ENCODE assay signal across 8 cellular contexts in the genomic region with DNA sequence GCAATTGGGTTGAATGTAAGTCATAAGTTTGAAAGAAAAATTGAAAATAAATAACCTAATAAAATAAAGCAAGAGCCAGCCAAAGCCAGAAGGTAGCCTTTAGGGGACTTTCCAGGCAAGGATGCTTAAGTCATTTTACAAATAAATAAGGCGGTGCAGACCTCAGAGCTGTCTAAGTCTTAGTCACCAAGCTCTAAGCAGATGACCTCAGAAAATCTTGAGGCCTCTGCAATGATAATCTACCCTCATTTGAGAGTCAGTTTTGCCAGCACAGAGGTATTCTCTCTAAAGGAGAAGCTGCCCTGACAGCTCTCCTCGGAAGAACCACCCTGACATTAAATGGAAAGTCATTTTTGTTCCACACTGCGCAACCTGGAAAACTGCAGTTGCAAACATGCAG.
DNase-seq lines count a peak whose midpoint lies in the region; ATAC-seq and TF ChIP-seq lines count a peak whose summit lies in the region.

No MANE protein-coding gene starts in this region.

- CTCF ChIA-PET in mammary epithelial cell (lab: Charles Lee; ENCODE audit: low non-redundant PET), result no interaction called here
- CTCF ChIA-PET in MCF 10A (lab: Yijun Ruan, JAX), result interaction anchor here (1.0 kb wide), 1 partner anchor 13 kb away, joined by 3 read pairs; no protein-coding TSS in a partner anchor
- CTCF ChIA-PET in activated B cell treated with CpG ODN at 0.5 μM for 24 hours (lab: Charles Lee), result interaction anchor here (1.2 kb wide), 1 partner anchor 133 kb away, joined by 4 read pairs; no protein-coding TSS in a partner anchor

- no peak overlapping the region for H3K4me3 Mint-ChIP-seq in MCF 10A (ENCODE audit: unreplicated experiment)
- H3K4me3 Mint-ChIP-seq in activated B cell treated with CpG ODN at 0.5 μM for 24 hours, result peak overlapping the region; percentile 51
- peak overlapping the region; percentile 27 for H3K4me3 Mint-ChIP-seq in stimulated activated naive CD8-positive, alpha-beta T cell treated with anti-CD3 and anti-CD28 coated beads, Interleukin-15, Interleukin-2, amounts not matched to agents 100 ng/mL and 50 ng/mL, for 24 hours

- H3K9ac ChIP-seq in mammary epithelial cell (ENCODE audit: insufficient read depth, low read length), result no peak overlapping the region

- BruUV-seq in mammary epithelial cell (replicated peaks; lab: Mats Ljungman, UMichigan) (no TSS peak), MCF 10A (replicated peaks; lab: Mats Ljungman, UMichigan) (no TSS peak)

- H3K4me3 ChIP-seq in mammary epithelial cell (replicated peaks in 1 of 3; ENCODE audit: insufficient read depth in 1 of 3, low read depth in 2 of 3, low read length in 3 of 3), result no peak overlapping the region

- no peaks in the 10 kb centered on the region for H3K79me2 ChIP-seq in mammary epithelial cell (ENCODE audit: insufficient read depth, low read length)

- TF ChIP-seq CTCF in mammary epithelial cell (conservative IDR thresholded peaks at IDR 0.05 in 1 of 2, IDR thresholded peaks at IDR 0.05 in 1 of 2; ENCODE audit: extremely low read depth in 1 of 2, insufficient read depth in 1 of 2, low read depth in 1 of 2, low read length in 2 of 2), result no peak
- no peak for TF ChIP-seq CTCF in MCF 10A (IDR thresholded peaks at IDR 0.05; ENCODE audit: unreplicated experiment)
- no peak for TF ChIP-seq CTCF in activated B cell treated with CpG ODN at 0.5 μM for 24 hours (IDR thresholded peaks at IDR 0.05)

- H3K27me3 ChIP-seq in mammary epithelial cell (ENCODE audit: insufficient read depth, low read length), result no peaks in the 10 kb centered on the region

- no peaks in the 10 kb centered on the region for H4K20me1 ChIP-seq in mammary epithelial cell (ENCODE audit: insufficient read depth, low read length)

- DNase-seq in mammary epithelial cell (peak; percentile 56), MCF 10A (ENCODE audit: unreplicated experiment) (no peak), activated B cell treated with CpG ODN at 0.5 μM for 24 hours (no peak), DMS114 treated with DMSO at 0.1 percent for 48 hours (lab: John Stamatoyannopoulos, UW; ENCODE audit: unreplicated experiment) (no peak), NCI-H1694 treated with DMSO at 0.1 percent for 48 hours (lab: John Stamatoyannopoulos, UW) (no peak)
- DNase-seq in effector CD8-positive, alpha-beta T cell (lab: John Stamatoyannopoulos, UW), result no peak

- in situ Hi-C loops in mammary epithelial cell (cut with MboI; ENCODE audit: low sequenced_read_pairs in 2 of 2), result no loop called here

- H3K9me3 ChIP-seq in mammary epithelial cell (replicated peaks; ENCODE audit: insufficient read depth, low read length), result peaks cover 2% of the 10 kb centered on the region

- 80% methylated on average over 3 of the region's 3 CpGs for WGBS in mammary epithelial cell (ENCODE audit: low coverage, missing lambda C conversion rate)

- H3K4me2 ChIP-seq in mammary epithelial cell (ENCODE audit: insufficient read depth, low read depth, low read length), result no peak overlapping the region

- ATAC-seq in HG02870 (IDR thresholded peaks at IDR 0.05; ENCODE audit: unreplicated experiment) (peak; percentile 51), activated B cell treated with CpG ODN at 0.5 μM for 24 hours (ENCODE audit: low read depth) (peak; percentile 49)

- H3K9me3 Mint-ChIP-seq in MCF 10A (ENCODE audit: unreplicated experiment) (no peaks in the 10 kb centered on the region), activated B cell treated with CpG ODN at 0.5 μM for 24 hours (peaks cover 5% of the 10 kb centered on the region)
- H3K9me3 Mint-ChIP-seq in stimulated activated naive CD8-positive, alpha-beta T cell treated with anti-CD3 and anti-CD28 coated beads, Interleukin-15, Interleukin-2, amounts not matched to agents 100 ng/mL and 50 ng/mL, for 24 hours, result peaks cover 3% of the 10 kb centered on the region

- intact Hi-C loops in mammary epithelial cell (cut with micrococcal nuclease), result no loop called here
- intact Hi-C loops in MCF 10A (cut with micrococcal nuclease), result no loop called here
- intact Hi-C loops in activated B cell treated with CpG ODN at 0.5 μM for 24 hours (cut with micrococcal nuclease), result loop anchor here (1.0 to 10.0 kb wide), 4 partner anchors 8 to 816 kb away; no protein-coding TSS in a partner anchor

- no peaks in the 10 kb centered on the region for H3K4me1 ChIP-seq in mammary epithelial cell (ENCODE audit: insufficient read depth, low read length)

- H3K4me1 Mint-ChIP-seq in MCF 10A (ENCODE audit: insufficient read depth, unreplicated experiment) (no peaks in the 10 kb centered on the region), activated B cell treated with CpG ODN at 0.5 μM for 24 hours (peaks cover 94% of the 10 kb centered on the region)
- H3K4me1 Mint-ChIP-seq in stimulated activated naive CD8-positive, alpha-beta T cell treated with anti-CD3 and anti-CD28 coated beads, Interleukin-15, Interleukin-2, amounts not matched to agents 100 ng/mL and 50 ng/mL, for 24 hours (ENCODE audit: low read depth), result peaks cover 94% of the 10 kb centered on the region

- H3K27ac Mint-ChIP-seq in MCF 10A (ENCODE audit: low read depth, unreplicated experiment), result no peak overlapping the region
- peak overlapping the region; percentile 90 for H3K27ac Mint-ChIP-seq in activated B cell treated with CpG ODN at 0.5 μM for 24 hours
- H3K27ac Mint-ChIP-seq in stimulated activated naive CD8-positive, alpha-beta T cell treated with anti-CD3 and anti-CD28 coated beads, Interleukin-15, Interleukin-2, amounts not matched to agents 100 ng/mL and 50 ng/mL, for 24 hours, result peak overlapping the region; percentile 84

- H2AFZ ChIP-seq in mammary epithelial cell (ENCODE audit: low read depth, low read length), result no peak overlapping the region

- H3K36me3 Mint-ChIP-seq in MCF 10A (ENCODE audit: insufficient read depth, unreplicated experiment) (no peaks in the 10 kb centered on the region), activated B cell treated with CpG ODN at 0.5 μM for 24 hours (ENCODE audit: low read depth) (peaks cover 74% of the 10 kb centered on the region)
- H3K36me3 Mint-ChIP-seq in stimulated activated naive CD8-positive, alpha-beta T cell treated with anti-CD3 and anti-CD28 coated beads, Interleukin-15, Interleukin-2, amounts not matched to agents 100 ng/mL and 50 ng/mL, for 24 hours (ENCODE audit: low read depth), result peaks cover 97% of the 10 kb centered on the region

- dilution Hi-C loops in mammary epithelial cell (cut with HindIII; ENCODE audit: low sequenced_read_pairs), result no loop called here

- no peaks in the 10 kb centered on the region for H3K36me3 ChIP-seq in mammary epithelial cell (ENCODE audit: insufficient read depth, low read length)

- no peaks in the 10 kb centered on the region for H3K27me3 Mint-ChIP-seq in MCF 10A (ENCODE audit: insufficient read depth, unreplicated experiment)
- no peaks in the 10 kb centered on the region for H3K27me3 Mint-ChIP-seq in activated B cell treated with CpG ODN at 0.5 μM for 24 hours
- H3K27me3 Mint-ChIP-seq in stimulated activated naive CD8-positive, alpha-beta T cell treated with anti-CD3 and anti-CD28 coated beads, Interleukin-15, Interleukin-2, amounts not matched to agents 100 ng/mL and 50 ng/mL, for 24 hours, result no peaks in the 10 kb centered on the region

- POLR2A ChIA-PET in MCF 10A (lab: Yijun Ruan, JAX) (no interaction called here), activated B cell treated with CpG ODN at 0.5 μM for 24 hours (lab: Charles Lee) (interaction anchor here (1.2 to 12.5 kb wide), 10 partner anchors 9 to 142 kb away, joined by 3 to 202 read pairs (median 5); a partner anchor contains a TSS)

- no peak overlapping the region for H3K27ac ChIP-seq in mammary epithelial cell (ENCODE audit: insufficient read depth, low read depth, low read length)
